In genomic region chr1:245691897-245692296, GRCh38 we compare ENCODE assay signal across 27 cellular contexts.
"Had no signal": no experiment of that assay in that cellular context is flagged by ENCODE, and none has a peak within 500 bp of the region (broad histone marks: within the 10 kb centered on the region; RNA-seq: fewer than 3 reads in every experiment).

No MANE protein-coding gene starts in this region.

- H3K36me3 ChIP-seq: neutrophil, ovary, right lobe of liver, sigmoid colon, stomach, thoracic aorta, thyroid gland, upper lobe of left lung, vagina had no signal

- H3K4me3 Mint-ChIP-seq: naive thymus-derived CD8-positive, alpha-beta T cell; natural killer cell treated with Interleukin-12 subunit alpha and Interleukin-12 subunit beta and Interleukin-15 and Interleukin-18, amount 100 ng/mL, for 72 hours; stimulated activated effector memory CD8-positive, alpha-beta T cell treated with anti-CD3 and anti-CD28 coated beads, Interleukin-12 subunit alpha, Interleukin-12 subunit beta, amount 100 ng/mL, for 72 hours; stimulated activated naive B cell treated with anti-CD40 and anti-IgM and Interleukin-4, amounts not matched to agents 10 μg/mL and 1 μg/mL and 100 μg/mL, for 72 hours; stimulated activated naive CD8-positive, alpha-beta T cell treated with anti-CD3 and anti-CD28 coated beads, Interleukin-15, Interleukin-2, amounts not matched to agents 100 ng/mL and 50 ng/mL, for 24 hours had no signal

- H3K4me1 ChIP-seq: parathyroid adenoma, psoas muscle, right lobe of liver, sigmoid colon, stomach, thyroid gland, tibial nerve, vagina had no signal

- H3K9me3 Mint-ChIP-seq: natural killer cell treated with Interleukin-12 subunit alpha and Interleukin-12 subunit beta and Interleukin-15 and Interleukin-18, amount 100 ng/mL, for 72 hours; stimulated activated naive B cell treated with anti-CD40 and anti-IgM and Interleukin-4, amounts not matched to agents 10 μg/mL and 1 μg/mL and 100 μg/mL, for 72 hours; stimulated activated naive CD8-positive, alpha-beta T cell treated with anti-CD3 and anti-CD28 coated beads, Interleukin-15, Interleukin-2, amounts not matched to agents 100 ng/mL and 50 ng/mL, for 24 hours had no signal

- H3K27ac Mint-ChIP-seq: naive thymus-derived CD8-positive, alpha-beta T cell; natural killer cell treated with Interleukin-12 subunit alpha and Interleukin-12 subunit beta and Interleukin-15 and Interleukin-18, amount 100 ng/mL, for 72 hours; progenitor cell of endocrine pancreas; stimulated activated effector memory CD8-positive, alpha-beta T cell treated with anti-CD3 and anti-CD28 coated beads, Interleukin-12 subunit alpha, Interleukin-12 subunit beta, amount 100 ng/mL, for 72 hours; stimulated activated naive CD8-positive, alpha-beta T cell treated with anti-CD3 and anti-CD28 coated beads, Interleukin-15, Interleukin-2, amounts not matched to agents 100 ng/mL and 50 ng/mL, for 24 hours had no signal

- DNase-seq: naive thymus-derived CD8-positive, alpha-beta T cell; nucleus accumbens; ovary; psoas muscle; right cardiac atrium; right lobe of liver; sigmoid colon; small intestine; stimulated activated CD4-positive, alpha-beta T cell treated with anti-CD3 and anti-CD28 coated beads, Interleukin-15, amount 100 ng/mL, for 24 hours; stimulated activated CD4-positive, alpha-beta T cell treated with anti-CD3 and anti-CD28 coated beads, Interleukin-2, amount 100 ng/mL, for 24 hours; stimulated activated CD4-positive, alpha-beta T cell treated with anti-CD3 and anti-CD28 coated beads, Interleukin-2, amount 100 ng/mL, for 48 hours; stimulated activated CD4-positive, alpha-beta T cell treated with anti-CD3 and anti-CD28 coated beads, Interleukin-4, amount 100 ng/mL, for 24 hours; stimulated activated naive B cell treated with anti-CD40 and anti-IgM and Interleukin-4, amounts not matched to agents 10 μg/mL and 1 μg/mL and 100 μg/mL, for 72 hours; stimulated activated naive CD4-positive, alpha-beta T cell treated with Interleukin-2 at 50 U/mL for 16 hours; stomach; thyroid gland; trophoblast cell had no signal

- H3K36me3 Mint-ChIP-seq: naive thymus-derived CD8-positive, alpha-beta T cell; natural killer cell treated with Interleukin-12 subunit alpha and Interleukin-12 subunit beta and Interleukin-15 and Interleukin-18, amount 100 ng/mL, for 72 hours; stimulated activated effector memory CD8-positive, alpha-beta T cell treated with anti-CD3 and anti-CD28 coated beads, Interleukin-12 subunit alpha, Interleukin-12 subunit beta, amount 100 ng/mL, for 72 hours had no signal

- H3K79me2 ChIP-seq: parathyroid adenoma had no signal

- H3K9ac ChIP-seq: parathyroid adenoma had no signal

- H3K4me1 Mint-ChIP-seq: stimulated activated effector memory CD8-positive, alpha-beta T cell treated with anti-CD3 and anti-CD28 coated beads, Interleukin-12 subunit alpha, Interleukin-12 subunit beta, amount 100 ng/mL, for 72 hours had no signal

- H2AFZ ChIP-seq: parathyroid adenoma had no signal

- H3K9me3 ChIP-seq: neutrophil, ovary, psoas muscle, right lobe of liver, thoracic aorta, thyroid gland, upper lobe of left lung, vagina had no signal

- H3K4me3 ChIP-seq: ovary, psoas muscle, right lobe of liver, sigmoid colon, stomach, thoracic aorta, thyroid gland, tibial nerve, upper lobe of left lung, vagina had no signal

- H3K27me3 ChIP-seq: ovary, right lobe of liver, sigmoid colon, thyroid gland, tibial nerve, upper lobe of left lung, vagina had no signal

- H3K27ac ChIP-seq: neutrophil, ovary, parathyroid adenoma, psoas muscle, right lobe of liver, sigmoid colon, stomach, thoracic aorta, thyroid gland, tibial nerve, upper lobe of left lung, vagina had no signal
